ENCODE assay signal across 8 cellular contexts in genomic region chr1:224329842-224330753, GRCh38. TPM values are rescaled to one million over a fixed set of nuclear protein-coding genes. Genes with fewer than 3 reads are reported as not detected.
A peak's percentile ranks its signal among the peaks of the same experiment; 100 is the strongest.
DNase-seq lines count a peak whose midpoint lies in the region; ATAC-seq and TF ChIP-seq lines count a peak whose summit lies in the region.

NVL (minus strand) TSS chr1:224330172; CDS start chr1:224330127, 45 bp downstream.

- in situ Hi-C loops in T47D (cut with HindIII; ENCODE audit: low pct_unique_long_range_greater_than_20kb, low sequenced_read_pairs) = no loop called here

- H3K9me3 ChIP-seq in AG04450 (ENCODE audit: control insufficient read depth, insufficient read depth, low read length) = no peaks in the 10 kb centered on the region
- H3K9me3 ChIP-seq in iPS-20b (ENCODE audit: insufficient read depth, low read depth, low read length) = no peaks in the 10 kb centered on the region
- no peaks in the 10 kb centered on the region for H3K9me3 ChIP-seq in skeletal muscle tissue (ENCODE audit: control insufficient read depth in 3 of 3, low read length in 3 of 3)

- H3K27me3 ChIP-seq in AG04450 (ENCODE audit: control insufficient read depth, insufficient read depth, low read length) = no peaks in the 10 kb centered on the region
- H3K27me3 ChIP-seq in iPS-20b (ENCODE audit: insufficient read depth, low read length) = no peaks in the 10 kb centered on the region
- H3K27me3 ChIP-seq in skeletal muscle tissue (ENCODE audit: control insufficient read depth in 3 of 3, insufficient read depth in 3 of 3, low read length in 3 of 3) = no peaks in the 10 kb centered on the region

- TF ChIP-seq CTCF in AG04450 (IDR thresholded peaks at IDR 0.05; ENCODE audit: low read depth, low read length) (no peak), VCaP (conservative IDR thresholded peaks at IDR 0.05) (no peak)

- H3K27ac ChIP-seq in AG04450 (ENCODE audit: low read depth, low read length) (peak within 1 kb of the TSS; percentile 93), VCaP (peak within 1 kb of the TSS; percentile 98), iPS-20b (ENCODE audit: low read length) (peak within 1 kb of the TSS; percentile 87), skeletal muscle tissue (ENCODE audit: low read depth, low read length) (peak within 1 kb of the TSS; percentile 89)

- ATAC-seq in GM18907 (IDR thresholded peaks at IDR 0.05; ENCODE audit: unreplicated experiment) (peak; percentile 80), HG03139 (IDR thresholded peaks at IDR 0.05; ENCODE audit: unreplicated experiment) (peak; percentile 67)

- H3K4me3 ChIP-seq in AG04450 (ENCODE audit: low read depth, low read length) = peak within 1 kb of the TSS; percentile 98
- H3K4me3 ChIP-seq in iPS-20b (ENCODE audit: low read length) = peak within 1 kb of the TSS; percentile 96
- peak within 1 kb of the TSS; percentile 94 to 97 (median 95) for H3K4me3 ChIP-seq in skeletal muscle tissue (ENCODE audit: low read length in 3 of 3)

- CTCF ChIA-PET in AG04450 (lab: Charles Lee) = interaction anchor here (1.4 kb wide), 2 partner anchors 127 to 214 kb away, joined by 4 read pairs; no protein-coding TSS in a partner anchor

- POLR2A ChIA-PET in AG04450 (lab: Yijun Ruan, JAX) = interaction anchor here (0.6 to 1.4 kb wide), 4 partner anchors 28 to 629 kb away, joined by 3 to 4 read pairs (median 4); no protein-coding TSS in a partner anchor

- DNase-seq in AG04450 (ENCODE audit: low read depth, low spot score) = peak; percentile 61
- DNase-seq in NCI-H2227 (lab: John Stamatoyannopoulos, UW; ENCODE audit: unreplicated experiment) = peak; percentile 95
- DNase-seq in T47D (ENCODE audit: low read depth in 1 of 2, low spot score in 1 of 2) = peak; percentile 80 to 96

- peak within 1 kb of the TSS; percentile 95 for H3K9ac ChIP-seq in iPS-20b (ENCODE audit: low read depth, low read length)
- H3K9ac ChIP-seq in skeletal muscle tissue (ENCODE audit: low read depth in 1 of 3, low read length in 3 of 3) = peak within 1 kb of the TSS; percentile 95 to 97 (median 96)

- peaks cover 4% of the 10 kb centered on the region for H3K4me1 ChIP-seq in iPS-20b (ENCODE audit: insufficient read depth, low read length)
- peaks cover 8 to 27% (median 18%) of the 10 kb centered on the region in 3 donors for H3K4me1 ChIP-seq in skeletal muscle tissue (ENCODE audit: control insufficient read depth in 3 of 3, insufficient read depth in 3 of 3, low read length in 3 of 3)

- H3K36me3 ChIP-seq in iPS-20b (ENCODE audit: insufficient read depth, low read depth, low read length) (peaks cover 16% of the 10 kb centered on the region), skeletal muscle tissue (ENCODE audit: control insufficient read depth in 3 of 3, insufficient read depth in 3 of 3, low read length in 3 of 3) (peaks cover 0 to 2% (median 0%) of the 10 kb centered on the region in 3 donors)

RNA-seq across cellular contexts. Expression of gene NVL, which starts in this region (rescaled TPM):
- polyA plus RNA-seq in AG04450 (2011; rRNA removed) = 14.6 and 18.8 TPM in 2 replicates
- polyA minus RNA-seq in AG04450 (2011; rRNA and poly(A)+ RNA removed) = 12.4 and 21.5 TPM in 2 replicates
- 26.6 TPM for total RNA-seq in skeletal muscle tissue

Comparison
In these comparisons a context has a peak if more than half of its experiments do, and no peak if none do; other contexts are left out.
1. Peak in every context shown above with its lines: DNase-seq, ATAC-seq, H3K4me3 ChIP-seq and H3K27ac ChIP-seq.